ENCODE assay signal across 9 cellular contexts in genomic region chr17:8922451-8922850, GRCh38. TPM values are rescaled to one million over a fixed set of nuclear protein-coding genes. Genes with fewer than 3 reads are reported as not detected.
DNase-seq lines count a peak whose midpoint lies in the region; ATAC-seq, FAIRE-seq and TF ChIP-seq lines count a peak whose summit lies in the region.
"Had no signal": no experiment of that assay in that cellular context is flagged by ENCODE, and none has a peak within 500 bp of the region (broad histone marks: within the 10 kb centered on the region; RNA-seq: fewer than 3 reads in every experiment).

No MANE protein-coding gene starts in this region.

- H3K4me1 ChIP-seq in skeletal muscle tissue (ENCODE audit: control insufficient read depth in 3 of 3, insufficient read depth in 3 of 3, low read length in 3 of 3) = no peaks in the 10 kb centered on the region

- H3K9ac ChIP-seq in skeletal muscle tissue (ENCODE audit: low read depth in 1 of 3, low read length in 3 of 3) = no peak overlapping the region

- no peaks in the 10 kb centered on the region for H3K36me3 ChIP-seq in skeletal muscle tissue (ENCODE audit: control insufficient read depth in 3 of 3, insufficient read depth in 3 of 3, low read length in 3 of 3)

- H3K4me3 ChIP-seq in fibroblast of the aortic adventitia (ENCODE audit: low read depth, low read length) (no peak overlapping the region), skeletal muscle tissue (ENCODE audit: low read length in 3 of 3) (no peak overlapping the region)

- H3K27me3 ChIP-seq in skeletal muscle tissue (ENCODE audit: control insufficient read depth in 3 of 3, insufficient read depth in 3 of 3, low read length in 3 of 3) = peaks cover 0 to 4% (median 0%) of the 10 kb centered on the region in 3 donors

- FAIRE-seq in GM19239 (lab: Jason Lieb, UNC) = peak; percentile 60

- DNase-seq in GM19239 (ENCODE audit: insufficient read length, low spot score) (no peak), SIG-M5 treated with dmso at 0.1 percent for 504 hours (lab: John Stamatoyannopoulos, UW; ENCODE audit: unreplicated experiment) (peak; percentile 93), fibroblast of the aortic adventitia (ENCODE audit: low read depth) (peak; percentile 81), NCI-H524 treated with DMSO at 0.1 percent for 48 hours (lab: John Stamatoyannopoulos, UW) (no peak)
- DNase-seq in activated CD8-positive, alpha-beta memory T cell treated with anti-CD3 and anti-CD28 coated beads, Interleukin-2, amount 50 U/mL, for 4 hours = no peak
- DNase-seq: NCI-H1092 treated with DMSO at 0.1 percent for 48 hours had no signal

- no peak for TF ChIP-seq CTCF in fibroblast of the aortic adventitia (IDR thresholded peaks at IDR 0.05; ENCODE audit: insufficient read depth, low read length)

- H3K27ac ChIP-seq in skeletal muscle tissue (ENCODE audit: low read depth, low read length) = peak overlapping the region; percentile 25

- ATAC-seq in GM19023 (IDR thresholded peaks at IDR 0.05; ENCODE audit: unreplicated experiment) (no peak), HG02884 (IDR thresholded peaks at IDR 0.05; ENCODE audit: unreplicated experiment) (no peak)

- H3K9me3 ChIP-seq in skeletal muscle tissue (ENCODE audit: control insufficient read depth in 3 of 3, low read length in 3 of 3) = peaks cover 0 to 5% (median 1%) of the 10 kb centered on the region in 3 donors

RNA-seq across cellular contexts. Expression of gene PIK3R5, which starts 43.1 kb away (rescaled TPM):
- total RNA-seq in fibroblast of the aortic adventitia (ENCODE audit: low replicate concordance) = not detected in 2 replicates
- 2.1 TPM for total RNA-seq in skeletal muscle tissue

RNA-seq across cellular contexts. Expression of gene PIK3R6, which starts 55.0 kb away (rescaled TPM):
- total RNA-seq in fibroblast of the aortic adventitia (ENCODE audit: low replicate concordance) (0.16 TPM in 1 of 2 replicates, not detected in the other), skeletal muscle tissue (0.52 TPM)

Comparison
In these comparisons a context has a peak if more than half of its experiments do, and no peak if none do; other contexts are left out.
1. DNase-seq: peak in SIG-M5 treated with dmso at 0.1 percent for 504 hours (single experiment) and fibroblast of the aortic adventitia (single experiment); none in GM19239 (single experiment), activated CD8-positive, alpha-beta memory T cell treated with anti-CD3 and anti-CD28 coated beads, Interleukin-2, amount 50 U/mL, for 4 hours (single experiment) and NCI-H524 treated with DMSO at 0.1 percent for 48 hours (single experiment).